14 cellular contexts compared by ENCODE assay signal in genomic region chr3:185210621-185211157, GRCh38. TPM values are rescaled to one million over a fixed set of nuclear protein-coding genes. Genes with fewer than 3 reads are reported as not detected.
DNase-seq lines count a peak whose midpoint lies in the region; FAIRE-seq and TF ChIP-seq lines count a peak whose summit lies in the region.
"Had no signal": no experiment of that assay in that cellular context is flagged by ENCODE, and none has a peak within 500 bp of the region (broad histone marks: within the 10 kb centered on the region; RNA-seq: fewer than 3 reads in every experiment).

No MANE protein-coding gene starts in this region.

- POLR2A ChIA-PET in SK-N-SH (lab: Yijun Ruan, JAX): interaction anchor here (0.6 kb wide), 1 partner anchor 262 kb away, joined by 3 read pairs; no protein-coding TSS in a partner anchor
- POLR2A ChIA-PET in CD4-positive, alpha-beta memory T cell (lab: Charles Lee; ENCODE audit: partially characterized antibody): no interaction called here

- H3K27me3 ChIP-seq in SK-N-SH (ENCODE audit: insufficient read depth): no peaks in the 10 kb centered on the region
- no peaks in the 10 kb centered on the region for H3K27me3 ChIP-seq in CD4-positive, alpha-beta memory T cell (ENCODE audit: insufficient read depth, low read length)

- 55% methylated on average over 4 of the region's 4 CpGs for WGBS in SK-N-SH (ENCODE audit: low lambda C conversion rate)

- no peaks in the 10 kb centered on the region for H3K79me2 ChIP-seq in SK-N-SH (ENCODE audit: insufficient read depth)

- H3K4me1 Mint-ChIP-seq in CD4-positive, alpha-beta memory T cell: no peaks in the 10 kb centered on the region

- DNase-seq in D721Med (ENCODE audit: insufficient read length, low spot score) (peak; percentile 21), NCI-H1694 (lab: John Stamatoyannopoulos, UW) (peak; percentile 26), SK-N-SH (peak; percentile 49), middle frontal gyrus (ENCODE audit: extremely low spot score, low spot score) (peak; percentile 5), NCI-H1930 (lab: John Stamatoyannopoulos, UW) (no peak), GDM1 (lab: John Stamatoyannopoulos, UW) (no peak)
- no peak for DNase-seq in CD4-positive, alpha-beta memory T cell
- no peak for DNase-seq in activated CD8-positive, alpha-beta memory T cell treated with anti-CD3 and anti-CD28 coated beads, Interleukin-2, amount 50 U/mL, for 4 hours
- DNase-seq: MV-4-11, NCI-H1436 treated with DMSO at 0.1 percent for 48 hours, NCI-H526 treated with DMSO at 0.1 percent for 48 hours had no signal

- no peak overlapping the region for H3K4me3 ChIP-seq in SK-N-SH (ENCODE audit: low read depth in 2 of 2, low read length in 1 of 2)
- no peak overlapping the region for H3K4me3 ChIP-seq in CD4-positive, alpha-beta memory T cell (ENCODE audit: low read length in 2 of 2)
- H3K4me3 ChIP-seq: SK-N-MC had no signal

- H3K27ac Mint-ChIP-seq in CD4-positive, alpha-beta memory T cell: no peak overlapping the region
- H3K27ac Mint-ChIP-seq: T-helper 1 cell treated with Interleukin-12 subunit alpha and Interleukin-12 subunit beta and Interleukin-4 antibody, amounts not matched to agents 30 μg/mL and 1 μg/mL, for 36 hours had no signal

- peak overlapping the region in 1 of 2 experiments; percentile 60; a peak in 2 of 4 replicates for H3K27ac ChIP-seq in SK-N-SH (ENCODE audit: low read depth in 2 of 2, low read length in 1 of 2)
- H3K27ac ChIP-seq in CD4-positive, alpha-beta memory T cell (ENCODE audit: low read depth, low read length): no peak overlapping the region
- H3K27ac ChIP-seq: SK-N-MC had no signal

- no peak overlapping the region for H3K4me2 ChIP-seq in SK-N-SH

- intact Hi-C loops in CD4-positive, alpha-beta memory T cell (cut with micrococcal nuclease): no loop called here

- H3K9me3 ChIP-seq in SK-N-SH: no peaks in the 10 kb centered on the region
- H3K9me3 ChIP-seq in CD4-positive, alpha-beta memory T cell (ENCODE audit: control insufficient read depth in 1 of 2, low read length in 2 of 2): no peaks in the 10 kb centered on the region

- H3F3A ChIP-seq in SK-N-SH (replicated peaks; ENCODE audit: insufficient read depth): no peaks in the 10 kb centered on the region

- H3K9me2 ChIP-seq in SK-N-SH: no peaks in the 10 kb centered on the region

- no peak overlapping the region for H3K9ac ChIP-seq in SK-N-SH

- H3K36me3 Mint-ChIP-seq in CD4-positive, alpha-beta memory T cell: no peaks in the 10 kb centered on the region

- H3K4me1 ChIP-seq in SK-N-SH (ENCODE audit: control insufficient read depth in 1 of 2, insufficient read depth in 2 of 2, low read depth in 1 of 2, low read length in 1 of 2): peaks cover 9 to 20% of the 10 kb centered on the region in 2 experiments; a peak in 3 of 4 replicates
- no peaks in the 10 kb centered on the region for H3K4me1 ChIP-seq in CD4-positive, alpha-beta memory T cell (ENCODE audit: insufficient read depth, low read length)

- H3K9me3 Mint-ChIP-seq in CD4-positive, alpha-beta memory T cell: no peaks in the 10 kb centered on the region
- H3K9me3 Mint-ChIP-seq: T-helper 1 cell treated with Interleukin-12 subunit alpha and Interleukin-12 subunit beta and Interleukin-4 antibody, amounts not matched to agents 30 μg/mL and 1 μg/mL, for 36 hours had no signal

- H2AFZ ChIP-seq in SK-N-SH (ENCODE audit: low read depth): no peak overlapping the region

- no peak; the same call in 1 of the 2 replicates for TF ChIP-seq RAD21 in SK-N-SH (IDR thresholded peaks at IDR 0.05; ENCODE audit: low read length)

- CTCF ChIA-PET in SK-N-SH (lab: Yijun Ruan, JAX): interaction anchor here (1.2 to 3.8 kb wide), 3 partner anchors 14 to 335 kb away, joined by 3 to 14 read pairs (median 3); no protein-coding TSS in a partner anchor
- CTCF ChIA-PET in CD4-positive, alpha-beta memory T cell (lab: Charles Lee; ENCODE audit: partially characterized antibody): no interaction called here

- peak; percentile 88 for FAIRE-seq in D721Med (lab: Jason Lieb, UNC)
- FAIRE-seq: GM12891 had no signal

- H3K27me3 Mint-ChIP-seq in CD4-positive, alpha-beta memory T cell: no peaks in the 10 kb centered on the region

- TF ChIP-seq EP300 in SK-N-SH (IDR thresholded peaks at IDR 0.05; ENCODE audit: borderline replicate concordance in 1 of 2, low read depth in 1 of 2, low read length in 1 of 2): peak in 1 of 2 experiments; percentile 30; a peak in 1 of 4 replicates

- H4K20me1 ChIP-seq in SK-N-SH (ENCODE audit: insufficient read depth): no peaks in the 10 kb centered on the region

- TF ChIP-seq CTCF in D721Med (IDR thresholded peaks at IDR 0.05; ENCODE audit: insufficient read depth, missing control alignments): no peak
- no peak for TF ChIP-seq CTCF in SK-N-SH (IDR thresholded peaks at IDR 0.05)

- no peak overlapping the region for H3K4me3 Mint-ChIP-seq in CD4-positive, alpha-beta memory T cell
- H3K4me3 Mint-ChIP-seq: T-helper 1 cell treated with Interleukin-12 subunit alpha and Interleukin-12 subunit beta and Interleukin-4 antibody, amounts not matched to agents 30 μg/mL and 1 μg/mL, for 36 hours had no signal

- no peaks in the 10 kb centered on the region for H3K36me3 ChIP-seq in SK-N-SH (replicated peaks in 1 of 2; ENCODE audit: control insufficient read depth in 1 of 2, insufficient read depth in 2 of 2, low read length in 1 of 2)
- no peaks in the 10 kb centered on the region for H3K36me3 ChIP-seq in CD4-positive, alpha-beta memory T cell (ENCODE audit: insufficient read depth, low read length)

TF ChIP-seq in SK-N-SH, 30 proteins besides CTCF, POLR2A, EP300 and RAD21:
- TF ChIP-seq, protein P1, sequence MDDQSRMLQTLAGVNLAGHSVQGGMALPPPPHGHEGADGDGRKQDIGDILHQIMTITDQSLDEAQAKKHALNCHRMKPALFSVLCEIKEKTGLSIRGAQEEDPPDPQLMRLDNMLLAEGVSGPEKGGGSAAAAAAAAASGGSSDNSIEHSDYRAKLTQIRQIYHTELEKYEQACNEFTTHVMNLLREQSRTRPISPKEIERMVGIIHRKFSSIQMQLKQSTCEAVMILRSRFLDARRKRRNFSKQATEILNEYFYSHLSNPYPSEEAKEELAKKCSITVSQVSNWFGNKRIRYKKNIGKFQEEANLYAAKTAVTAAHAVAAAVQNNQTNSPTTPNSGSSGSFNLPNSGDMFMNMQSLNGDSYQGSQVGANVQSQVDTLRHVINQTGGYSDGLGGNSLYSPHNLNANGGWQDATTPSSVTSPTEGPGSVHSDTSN (IDR thresholded peaks at IDR 0.05): no peak
- TF ChIP-seq GATA2 (CRISPR knock-in tag; IDR thresholded peaks at IDR 0.05) (no peak), RCOR1 (IDR thresholded peaks at IDR 0.05; ENCODE audit: low read length) (peak; percentile 58; the same call in 1 of the 2 replicates), NRF1 (IDR thresholded peaks at IDR 0.05; ENCODE audit: low read depth, low read length) (no peak), FOXJ3 (CRISPR knock-in tag; IDR thresholded peaks at IDR 0.05) (no peak), CHD2 (IDR thresholded peaks at IDR 0.05; ENCODE audit: low read length, partially characterized antibody) (peak; percentile 35), RXRA (IDR thresholded peaks at IDR 0.05; ENCODE audit: borderline replicate concordance, low read depth) (no peak)
- TF ChIP-seq, protein P2, sequence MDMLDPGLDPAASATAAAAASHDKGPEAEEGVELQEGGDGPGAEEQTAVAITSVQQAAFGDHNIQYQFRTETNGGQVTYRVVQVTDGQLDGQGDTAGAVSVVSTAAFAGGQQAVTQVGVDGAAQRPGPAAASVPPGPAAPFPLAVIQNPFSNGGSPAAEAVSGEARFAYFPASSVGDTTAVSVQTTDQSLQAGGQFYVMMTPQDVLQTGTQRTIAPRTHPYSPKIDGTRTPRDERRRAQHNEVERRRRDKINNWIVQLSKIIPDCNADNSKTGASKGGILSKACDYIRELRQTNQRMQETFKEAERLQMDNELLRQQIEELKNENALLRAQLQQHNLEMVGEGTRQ (IDR thresholded peaks at IDR 0.05; ENCODE audit: borderline replicate concordance, low read depth, low read length): no peak
- TF ChIP-seq, protein P3, sequence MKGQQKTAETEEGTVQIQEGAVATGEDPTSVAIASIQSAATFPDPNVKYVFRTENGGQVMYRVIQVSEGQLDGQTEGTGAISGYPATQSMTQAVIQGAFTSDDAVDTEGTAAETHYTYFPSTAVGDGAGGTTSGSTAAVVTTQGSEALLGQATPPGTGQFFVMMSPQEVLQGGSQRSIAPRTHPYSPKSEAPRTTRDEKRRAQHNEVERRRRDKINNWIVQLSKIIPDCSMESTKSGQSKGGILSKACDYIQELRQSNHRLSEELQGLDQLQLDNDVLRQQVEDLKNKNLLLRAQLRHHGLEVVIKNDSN (IDR thresholded peaks at IDR 0.05; ENCODE audit: borderline replicate concordance, low read depth): no peak
TF ChIP-seq in SK-N-SH: peak in this region for 2.

RNA-seq across cellular contexts. Expression of gene EHHADH, which starts 43.2 kb away (rescaled TPM):
- 2.5 and 4.2 TPM in 2 replicates for polyA plus RNA-seq in SK-N-SH (2012; rRNA removed)
- 3.7 and 4.1 TPM in 2 replicates for polyA plus RNA-seq in SK-N-SH (2012; cell fraction: cytosol; rRNA removed)
- 2.0 and 3.0 TPM in 2 replicates for polyA plus RNA-seq in SK-N-SH (2012; cell fraction: nucleus; rRNA removed)
- total RNA-seq in CD4-positive, alpha-beta memory T cell: 1 to 10 TPM; 1.2 to 1.6 TPM
- polyA plus RNA-seq in CD4-positive, alpha-beta memory T cell: 1 to 10 TPM; 1.1 to 1.6 TPM

RNA-seq across cellular contexts. Expression of gene C3orf70, which starts 57.8 kb away (rescaled TPM):
- polyA plus RNA-seq in SK-N-SH (2012; rRNA removed): under 0.01 TPM in 1 of 2 replicates, not detected in the other
- polyA plus RNA-seq in SK-N-SH (2012; cell fraction: cytosol; rRNA removed): 0.01 TPM in 1 of 2 replicates, not detected in the other
- not detected in 2 replicates for polyA plus RNA-seq in SK-N-SH (2012; cell fraction: nucleus; rRNA removed)
- total RNA-seq in CD4-positive, alpha-beta memory T cell: not detected
- not detected for polyA plus RNA-seq in CD4-positive, alpha-beta memory T cell

Comparison
In these comparisons a context has a peak if more than half of its experiments do, and no peak if none do; other contexts are left out.
1. DNase-seq: peak in D721Med (single experiment), NCI-H1694 (single experiment), SK-N-SH (single experiment) and middle frontal gyrus (single experiment); none in CD4-positive, alpha-beta memory T cell (0 of 5), NCI-H1930 (0 of 2), GDM1 (single experiment) and activated CD8-positive, alpha-beta memory T cell treated with anti-CD3 and anti-CD28 coated beads, Interleukin-2, amount 50 U/mL, for 4 hours (single experiment).